25 cellular contexts compared by ENCODE assay signal in genomic region chr2:188835821-188836220, GRCh38.
"Had no signal": no experiment of that assay in that cellular context is flagged by ENCODE, and none has a peak within 500 bp of the region (broad histone marks: within the 10 kb centered on the region; RNA-seq: fewer than 3 reads in every experiment).

No MANE protein-coding gene starts in this region.

- H3K27me3 Mint-ChIP-seq: naive thymus-derived CD4-positive, alpha-beta T cell; natural killer cell treated with Interleukin-12 subunit alpha and Interleukin-12 subunit beta and Interleukin-15 and Interleukin-18, amount 100 ng/mL, for 72 hours; progenitor cell of endocrine pancreas had no signal

- H3K4me2 ChIP-seq: smooth muscle cell had no signal

- ATAC-seq: left colon; left lung; naive thymus-derived CD4-positive, alpha-beta T cell had no signal

- H3K27me3 ChIP-seq: left lung, ovary, right atrium auricular region, right lobe of liver, stomach, testis, thyroid gland had no signal

- H3K27ac ChIP-seq: left lung, ovary, right atrium auricular region, right lobe of liver, stomach, testis, thyroid gland had no signal

- H3K4me3 Mint-ChIP-seq: immature natural killer cell; naive thymus-derived CD4-positive, alpha-beta T cell; natural killer cell treated with Interleukin-12 subunit alpha and Interleukin-12 subunit beta and Interleukin-15 and Interleukin-18, amount 100 ng/mL, for 72 hours had no signal

- H3K4me3 ChIP-seq: left lung, lung, mucosa of descending colon, ovary, right atrium auricular region, right lobe of liver, smooth muscle cell, stomach, testis, thyroid gland had no signal

- H3K9me3 ChIP-seq: ovary, right lobe of liver, testis, thyroid gland had no signal

- DNase-seq: head of caudate nucleus; hippocampal formation; immature natural killer cell; kidney; left colon; midbrain; mucosa of descending colon; naive thymus-derived CD4-positive, alpha-beta T cell; ovary; right lobe of liver; stimulated activated CD4-positive, alpha-beta T cell treated with anti-CD3 and anti-CD28 coated beads, Interleukin-1b, Interleukin-23, amount 100 ng/mL, for 48 hours; stimulated activated CD4-positive, alpha-beta T cell treated with anti-CD3 and anti-CD28 coated beads, Interleukin-2, amount 100 ng/mL, for 48 hours; stimulated activated CD4-positive, alpha-beta T cell treated with anti-CD3 and anti-CD28 coated beads, Interleukin-4, amount 100 ng/mL, for 4 hours; stimulated activated CD8-positive, alpha-beta memory T cell treated with anti-CD3 and anti-CD28 coated beads, Interleukin-4, amount 100 ng/mL, for 48 hours; stimulated activated naive CD4-positive, alpha-beta T cell; stomach; testis; thyroid gland; trophoblast cell had no signal

- H3K4me1 ChIP-seq: left lung, right atrium auricular region, right lobe of liver, stomach, testis, thyroid gland had no signal

- H3K36me3 ChIP-seq: left lung, ovary, right atrium auricular region, right lobe of liver, stomach, thyroid gland had no signal

- H3K4me1 Mint-ChIP-seq: immature natural killer cell; naive thymus-derived CD4-positive, alpha-beta T cell had no signal

- H3K27ac Mint-ChIP-seq: immature natural killer cell; naive thymus-derived CD4-positive, alpha-beta T cell; natural killer cell treated with Interleukin-12 subunit alpha and Interleukin-12 subunit beta and Interleukin-15 and Interleukin-18, amount 100 ng/mL, for 72 hours; progenitor cell of endocrine pancreas had no signal

- H3K36me3 Mint-ChIP-seq: immature natural killer cell had no signal
